ENCODE assay signal across 9 cellular contexts in genomic region chr4:7806080-7806630, GRCh38.
DNase-seq lines count a peak whose midpoint lies in the region; ATAC-seq and TF ChIP-seq lines count a peak whose summit lies in the region.
"Had no signal": no experiment of that assay in that cellular context is flagged by ENCODE, and none has a peak within 500 bp of the region (broad histone marks: within the 10 kb centered on the region; RNA-seq: fewer than 3 reads in every experiment).

No MANE protein-coding gene starts in this region.

- peaks cover 14% of the 10 kb centered on the region for H3K36me3 Mint-ChIP-seq in activated CD4-positive, alpha-beta T cell treated with anti-CD3 and anti-CD28 coated beads, Interleukin-2, amount 10 ng/mL, durations not matched to agents 24 days and 14 days (ENCODE audit: low read depth)

- H3K27me3 Mint-ChIP-seq in activated CD4-positive, alpha-beta T cell treated with anti-CD3 and anti-CD28 coated beads, Interleukin-2, amount 10 ng/mL, durations not matched to agents 24 days and 14 days = no peaks in the 10 kb centered on the region

- no peaks in the 10 kb centered on the region for H3K9me3 ChIP-seq in thyroid gland

- in situ Hi-C loops in GM13976 (cut with MboI; ENCODE audit: low sequenced_read_pairs, unreplicated experiment) = no loop called here

- H3K36me3 ChIP-seq in thyroid gland = no peaks in the 10 kb centered on the region

- peaks cover 15% of the 10 kb centered on the region for H3K4me1 Mint-ChIP-seq in activated CD4-positive, alpha-beta T cell treated with anti-CD3 and anti-CD28 coated beads, Interleukin-2, amount 10 ng/mL, durations not matched to agents 24 days and 14 days

- H3K4me3 ChIP-seq in fibroblast of the aortic adventitia (ENCODE audit: low read depth, low read length) (no peak overlapping the region), thyroid gland (replicated peaks in 1 of 3) (no peak overlapping the region)

- H3K27ac Mint-ChIP-seq in activated CD4-positive, alpha-beta T cell treated with anti-CD3 and anti-CD28 coated beads, Interleukin-2, amount 10 ng/mL, durations not matched to agents 24 days and 14 days = no peak overlapping the region

- peak overlapping the region; percentile 62 for H3K27ac ChIP-seq in VCaP
- peak overlapping the region; percentile 77 to 99 (median 77) for H3K27ac ChIP-seq in thyroid gland

- ATAC-seq in GM18867 (IDR thresholded peaks at IDR 0.05; ENCODE audit: unreplicated experiment) (no peak), HG03442 (IDR thresholded peaks at IDR 0.05; ENCODE audit: unreplicated experiment) (no peak)

- no peaks in the 10 kb centered on the region for H3K9me3 Mint-ChIP-seq in activated CD4-positive, alpha-beta T cell treated with anti-CD3 and anti-CD28 coated beads, Interleukin-2, amount 10 ng/mL, durations not matched to agents 24 days and 14 days

- TF ChIP-seq CTCF in VCaP (conservative IDR thresholded peaks at IDR 0.05) = no peak
- TF ChIP-seq CTCF in fibroblast of the aortic adventitia (IDR thresholded peaks at IDR 0.05; ENCODE audit: insufficient read depth, low read length) = no peak
- TF ChIP-seq CTCF in thyroid gland (IDR thresholded peaks at IDR 0.05) = no peak
- TF ChIP-seq CTCF in GM13976 (IDR thresholded peaks at IDR 0.05; ENCODE audit: borderline replicate concordance, control extremely low read depth, extremely low read depth, insufficient read depth, missing control alignments) = no peak

- intact Hi-C loops in thyroid gland (cut with DNase I) = no loop called here
- intact Hi-C loops in activated CD4-positive, alpha-beta T cell treated with anti-CD3 and anti-CD28 coated beads, Interleukin-2, amount 10 ng/mL, durations not matched to agents 24 days and 14 days (cut with micrococcal nuclease) = loop anchor here (10.0 kb wide), 1 partner anchor 49 kb away; no protein-coding TSS in a partner anchor

- DNase-seq in fibroblast of the aortic adventitia (ENCODE audit: low read depth) = peak; percentile 81
- DNase-seq in midbrain (lab: John Stamatoyannopoulos, UW) = peak; percentile 77
- DNase-seq in thyroid gland = peak; percentile 72 to 82
- DNase-seq in GM13976 (ENCODE audit: low spot score) = no peak
- DNase-seq in activated CD4-positive, alpha-beta T cell treated with anti-CD3 and anti-CD28 coated beads, Interleukin-2, amount 10 ng/mL, durations not matched to agents 24 days and 14 days = no peak
- DNase-seq: Kasumi-1 had no signal

- WGBS in thyroid gland, 2 donors = 54 to 58% methylated on average over 13 to 15 of the region's 15 CpGs

- no peaks in the 10 kb centered on the region for H3K27me3 ChIP-seq in thyroid gland

- no peak overlapping the region for H3K4me3 Mint-ChIP-seq in activated CD4-positive, alpha-beta T cell treated with anti-CD3 and anti-CD28 coated beads, Interleukin-2, amount 10 ng/mL, durations not matched to agents 24 days and 14 days

- H3K4me1 ChIP-seq in thyroid gland = peaks cover 54 to 68% of the 10 kb centered on the region in 2 donors

- peak in 1 of 2 donors; percentile 18 for TF ChIP-seq POLR2A in thyroid gland (IDR thresholded peaks at IDR 0.05)

Comparison
In these comparisons a context has a peak if more than half of its experiments do, and no peak if none do; other contexts are left out.
1. DNase-seq: peak in fibroblast of the aortic adventitia (single experiment), midbrain (single experiment) and thyroid gland (2 of 2); none in GM13976 (single experiment) and activated CD4-positive, alpha-beta T cell treated with anti-CD3 and anti-CD28 coated beads, Interleukin-2, amount 10 ng/mL, durations not matched to agents 24 days and 14 days (single experiment).